Comparison of ENCODE assay signal across 8 cellular contexts in the genomic region with DNA sequence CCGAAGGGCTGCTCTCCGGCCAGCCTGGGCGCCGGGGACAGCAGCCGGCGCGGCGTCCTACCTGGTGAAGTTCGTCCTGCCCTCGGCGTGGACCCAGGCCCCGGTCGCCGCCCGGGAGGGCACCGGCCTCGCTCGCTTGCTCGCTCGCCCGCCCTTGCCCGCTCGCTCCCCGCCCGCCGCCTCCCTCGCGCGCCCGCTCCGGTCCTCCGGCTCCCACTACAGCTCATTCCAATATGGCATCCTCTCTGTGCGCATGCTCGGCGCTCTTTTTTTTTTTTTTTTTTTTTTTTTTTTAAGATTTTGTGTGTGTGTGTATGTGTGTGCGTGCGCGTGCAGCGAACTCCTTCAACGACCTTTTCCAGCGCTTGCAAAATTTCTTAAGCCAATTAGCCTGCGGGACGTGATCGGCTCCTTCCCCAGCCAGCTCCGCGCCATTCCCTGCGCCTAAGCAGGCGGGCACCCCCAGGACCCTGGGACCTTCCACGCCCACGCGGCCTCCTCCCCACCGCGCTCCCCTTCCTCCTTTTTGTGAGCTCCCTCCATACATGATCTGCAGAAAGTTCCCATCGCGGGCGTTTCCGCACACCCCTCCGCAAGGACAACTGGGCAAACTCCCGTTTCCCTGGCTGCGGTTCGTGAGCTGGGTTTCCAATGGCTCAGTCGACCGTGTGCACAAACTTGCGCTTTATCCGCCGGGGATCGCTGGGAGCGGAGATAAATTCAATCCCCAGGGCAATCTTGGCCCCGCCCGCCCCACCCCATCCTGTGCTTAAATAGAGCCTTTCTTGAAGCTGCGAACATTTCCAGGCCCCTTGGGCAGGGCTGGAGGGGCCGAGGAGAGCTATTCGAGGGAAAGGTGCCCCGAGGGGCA. TPM values are rescaled to one million over a fixed set of nuclear protein-coding genes. Genes with fewer than 3 reads are reported as not detected.
DNase-seq lines count a peak whose midpoint lies in the region; ATAC-seq and TF ChIP-seq lines count a peak whose summit lies in the region.

A gene (minus strand): TSS at position 235 of the 871 bp plus-strand sequence. CDS start 29,136 bp downstream, outside the sequence.

- H3K4me3 ChIP-seq in GM06990 (replicated peaks; ENCODE audit: low read depth, low read length) = peak within 1 kb of the TSS; percentile 66
- H3K4me3 ChIP-seq in HAP-1 = peak within 1 kb of the TSS; percentile 75
- H3K4me3 ChIP-seq in right lobe of liver = peak within 1 kb of the TSS; percentile 52 to 67 (median 66)

- TF ChIP-seq POLR2A in right lobe of liver (IDR thresholded peaks at IDR 0.05) = peak; percentile 23

- DNase-seq in GM06990 (ENCODE audit: extremely low read depth, insufficient read length) (peak; percentile 81), HAP-1 (ENCODE audit: low spot score in 2 of 2) (peak; percentile 62 to 72), NCI-H1105 treated with DMSO at 0.1 percent for 48 hours (lab: John Stamatoyannopoulos, UW) (peak; percentile 20), ecto neural progenitor cell (ENCODE audit: low spot score) (peak; percentile 75), right lobe of liver (peak; percentile 60 to 71 (median 65)), NCI-H510A treated with DMSO at 0.1 percent for 48 hours (lab: John Stamatoyannopoulos, UW) (no peak)
- peak; percentile 57 to 68 for DNase-seq in activated CD4-positive, alpha-beta T cell treated with anti-CD3 and anti-CD28 coated beads, Interleukin-2, amount 50 U/mL, for 48 hours
- DNase-seq in stimulated activated CD4-positive, alpha-beta T cell treated with anti-CD3 and anti-CD28 coated beads, TNF-alpha, amount 100 ng/mL, for 4 hours (ENCODE audit: low read depth in 3 of 3) = peak in 2 of 3 experiments; percentile 31 to 43

- in situ Hi-C loops in HAP-1 (cut with MboI; ENCODE audit: low sequenced_read_pairs) = loop anchor here (10.0 to 25.0 kb wide), 3 partner anchors 499 to 974 kb away; no protein-coding TSS in a partner anchor

- intact Hi-C loops in right lobe of liver (cut with DNase I) = loop anchor here (10.0 kb wide), 2 partner anchors 496 to 736 kb away; no protein-coding TSS in a partner anchor

- peak within 1 kb of the TSS; percentile 46 to 70 (median 60) for H3K27ac ChIP-seq in right lobe of liver

- H3K27me3 ChIP-seq in GM06990 (replicated peaks; ENCODE audit: control insufficient read depth, insufficient read depth, low read length) (no peaks in the 10 kb centered on the region; the same call in none of the 2 replicates), HAP-1 (ENCODE audit: low read depth) (no peaks in the 10 kb centered on the region), right lobe of liver (peaks cover 0 to 25% of the 10 kb centered on the region in 2 donors)

- TF ChIP-seq CTCF in GM06990 (IDR thresholded peaks at IDR 0.05; ENCODE audit: insufficient read depth, low read length, poor library complexity, severe bottlenecking) = no peak
- TF ChIP-seq CTCF in right lobe of liver (IDR thresholded peaks at IDR 0.05) = peak in 1 of 4 donors; percentile 15

- H3K4me1 ChIP-seq in HAP-1 (no peaks in the 10 kb centered on the region; the same call in 1 of the 2 replicates), right lobe of liver (peaks cover 0 to 40% (median 7%) of the 10 kb centered on the region in 4 donors)

- ATAC-seq in right lobe of liver = peak; percentile 45 to 67 (median 58)

- H3K36me3 ChIP-seq in GM06990 (ENCODE audit: control insufficient read depth, insufficient read depth, low read length) (no peaks in the 10 kb centered on the region), HAP-1 (replicated peaks) (no peaks in the 10 kb centered on the region), right lobe of liver (no peaks in the 10 kb centered on the region)

- 2% methylated on average over 61 of the region's 74 CpGs for WGBS in right lobe of liver (ENCODE audit: insufficient coverage, low coverage, low lambda C conversion rate, missing lambda C conversion rate)

- H3K9me3 ChIP-seq in HAP-1 (no peaks in the 10 kb centered on the region), right lobe of liver (no peaks in the 10 kb centered on the region)

RNA-seq across cellular contexts. Expression of the gene that starts here (rescaled TPM):
- total RNA-seq in right lobe of liver = 1 to 10 TPM; 1.4 to 3.4 (median 1.8) TPM
